Comparison of ENCODE assay signal across 26 cellular contexts in the genomic region with DNA sequence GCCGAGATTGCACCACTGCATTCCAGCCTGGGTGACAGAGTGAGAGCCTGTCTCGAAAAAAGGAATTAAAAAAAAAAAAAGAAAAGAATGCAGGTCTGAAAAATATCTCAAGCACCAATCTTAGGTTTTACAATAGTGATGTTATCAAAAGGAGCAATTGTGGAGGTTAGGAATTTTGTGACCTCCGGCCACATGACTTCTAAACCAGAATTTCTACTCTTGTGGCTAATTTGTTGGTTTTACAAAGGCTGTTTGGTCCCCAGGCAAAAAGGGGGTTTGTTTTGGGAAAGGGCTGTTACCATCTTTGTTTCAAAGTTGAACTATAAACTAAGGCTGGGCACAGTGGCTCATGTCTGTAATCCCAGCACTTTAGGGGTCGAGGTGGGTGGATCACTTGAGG.
"Had no signal": no experiment of that assay in that cellular context is flagged by ENCODE, and none has a peak within 500 bp of the region (broad histone marks: within the 10 kb centered on the region; RNA-seq: fewer than 3 reads in every experiment).

No MANE protein-coding gene starts in this region.

- H3K4me1 Mint-ChIP-seq: activated CD4-positive, alpha-beta T cell treated with anti-CD3 and anti-CD28 coated beads, Interleukin-2, amount 10 ng/mL, durations not matched to agents 24 days and 14 days; activated naive CD8-positive, alpha-beta T cell treated with anti-CD3 and anti-CD28 coated beads, Interleukin-2, amount 50 U/mL, for 24 hours; central memory CD8-positive, alpha-beta T cell had no signal

- H3K36me3 ChIP-seq: ascending aorta had no signal

- H3K27ac Mint-ChIP-seq: activated B cell treated with CpG ODN at 0.5 μM for 24 hours; activated CD4-positive, alpha-beta T cell treated with anti-CD3 and anti-CD28 coated beads, Interleukin-2, amount 10 ng/mL, durations not matched to agents 24 days and 14 days; activated naive CD4-positive, alpha-beta T cell treated with anti-CD3 and anti-CD28 coated beads, Interleukin-2, amount 50 U/mL, for 72 hours; activated naive CD8-positive, alpha-beta T cell treated with anti-CD3 and anti-CD28 coated beads, Interleukin-2, amount 50 U/mL, for 24 hours; T-cell had no signal

- H3K4me1 ChIP-seq: ascending aorta, body of pancreas had no signal

- H3K9me3 Mint-ChIP-seq: activated CD4-positive, alpha-beta T cell treated with anti-CD3 and anti-CD28 coated beads, Interleukin-2, amount 10 ng/mL, durations not matched to agents 24 days and 14 days; activated naive CD4-positive, alpha-beta T cell treated with anti-CD3 and anti-CD28 coated beads, Interleukin-2, amount 50 U/mL, for 72 hours; activated naive CD8-positive, alpha-beta T cell treated with anti-CD3 and anti-CD28 coated beads, Interleukin-2, amount 50 U/mL, for 24 hours; activated T-cell treated with anti-CD3 and anti-CD28 coated beads, Interleukin-2, amount 50 U/mL, for 4 hours; central memory CD8-positive, alpha-beta T cell; T-cell had no signal

- DNase-seq: activated B cell treated with CpG ODN at 0.5 μM for 24 hours; activated CD4-positive, alpha-beta T cell treated with anti-CD3 and anti-CD28 coated beads for 1 hour; activated CD4-positive, alpha-beta T cell treated with anti-CD3 and anti-CD28 coated beads, Interleukin-2, amount 10 ng/mL, durations not matched to agents 24 days and 14 days; activated CD4-positive, alpha-beta T cell treated with anti-CD3 and anti-CD28 coated beads, Interleukin-2, amount 50 U/mL, for 48 hours; activated CD8-positive, alpha-beta memory T cell treated with anti-CD3 and anti-CD28 coated beads for 24 hours; activated effector memory CD4-positive, alpha-beta T cell treated with anti-CD3 and anti-CD28 coated beads, Interleukin-2, amount 50 U/mL, for 16 hours; activated naive CD4-positive, alpha-beta T cell treated with Interleukin-2 at 50 U/mL for 16 hours; activated naive CD8-positive, alpha-beta T cell treated with anti-CD3 and anti-CD28 coated beads, Interleukin-2, amount 50 U/mL, for 24 hours; activated T-cell treated with anti-CD3 and anti-CD28 coated beads, Interleukin-2, amount 50 U/mL, for 4 hours; amniotic stem cell; body of pancreas; KG1; NCI-H1092 treated with DMSO at 0.1 percent for 48 hours; NCI-H1417 treated with DMSO at 0.1 percent for 48 hours; NCI-H1694; NCI-H2029; NCI-H2107; NCI-H345; NCI-H510A treated with DMSO at 0.1 percent for 48 hours; Right ventricle myocardium superior; T-cell; T-helper 2 cell; T1000 had no signal

- H3K9me3 ChIP-seq: ascending aorta, body of pancreas had no signal

- H3K27me3 ChIP-seq: ascending aorta, body of pancreas had no signal

- H3K4me3 Mint-ChIP-seq: activated B cell treated with CpG ODN at 0.5 μM for 24 hours; activated CD4-positive, alpha-beta T cell treated with anti-CD3 and anti-CD28 coated beads, Interleukin-2, amount 10 ng/mL, durations not matched to agents 24 days and 14 days; activated naive CD8-positive, alpha-beta T cell treated with anti-CD3 and anti-CD28 coated beads, Interleukin-2, amount 50 U/mL, for 24 hours; activated T-cell treated with anti-CD3 and anti-CD28 coated beads, Interleukin-2, amount 50 U/mL, for 4 hours; central memory CD8-positive, alpha-beta T cell; T-cell had no signal

- H3K27me3 Mint-ChIP-seq: activated B cell treated with CpG ODN at 0.5 μM for 24 hours; activated CD4-positive, alpha-beta T cell treated with anti-CD3 and anti-CD28 coated beads, Interleukin-2, amount 10 ng/mL, durations not matched to agents 24 days and 14 days; central memory CD8-positive, alpha-beta T cell had no signal

- ATAC-seq: activated naive CD4-positive, alpha-beta T cell treated with anti-CD3 and anti-CD28 coated beads, Interleukin-2, amount 50 U/mL, for 72 hours; activated naive CD8-positive, alpha-beta T cell treated with anti-CD3 and anti-CD28 coated beads, Interleukin-2, amount 50 U/mL, for 24 hours; activated T-cell treated with anti-CD3 and anti-CD28 coated beads, Interleukin-2, amount 50 U/mL, for 4 hours; body of pancreas; T-cell had no signal

- H3K36me3 Mint-ChIP-seq: activated naive CD4-positive, alpha-beta T cell treated with anti-CD3 and anti-CD28 coated beads, Interleukin-2, amount 50 U/mL, for 72 hours; T-cell had no signal

- H3K27ac ChIP-seq: ascending aorta, body of pancreas had no signal

- H3K4me3 ChIP-seq: ascending aorta, body of pancreas had no signal
